Comparison of ENCODE assay signal across 11 cellular contexts in genomic region chrY:17827155-17827554, GRCh38. TPM values are rescaled to one million over a fixed set of nuclear protein-coding genes. Genes with fewer than 3 reads are reported as not detected.
"Had no signal": no experiment of that assay in that cellular context is flagged by ENCODE, and none has a peak within 500 bp of the region (broad histone marks: within the 10 kb centered on the region; RNA-seq: fewer than 3 reads in every experiment).

No MANE protein-coding gene starts in this region.

RNA-seq across cellular contexts. Expression of gene CDY2B, which starts 52.9 kb away (rescaled TPM):
- total RNA-seq: OCI-LY7, PC-3, PC-9, Peyer's patch, Right ventricle myocardium inferior, Right ventricle myocardium superior, RPMI7951, SJCRH30, SJSA1, SK-MEL-5 had no signal
- polyA plus RNA-seq: SK-N-SH had no signal
